22 cellular contexts compared by ENCODE assay signal in genomic region chr18:21463718-21464117, GRCh38.
"Had no signal": no experiment of that assay in that cellular context is flagged by ENCODE, and none has a peak within 500 bp of the region (broad histone marks: within the 10 kb centered on the region; RNA-seq: fewer than 3 reads in every experiment).

No MANE protein-coding gene starts in this region.

- H3K9me3 Mint-ChIP-seq: activated CD4-positive, alpha-beta memory T cell treated with anti-CD3 and anti-CD28 coated beads, Interleukin-2, amount 10 ng/mL, durations not matched to agents 7 days and 5 days; activated naive CD8-positive, alpha-beta T cell treated with anti-CD3 and anti-CD28 coated beads for 36 hours; activated T-helper 17 cell treated with anti-CD3 and anti-CD28 coated beads, Interleukin-2, amount 50 U/mL, for 72 hours; central memory CD8-positive, alpha-beta T cell; stimulated activated naive CD8-positive, alpha-beta T cell treated with anti-CD3 and anti-CD28 coated beads, Interleukin-15, Interleukin-2, amounts not matched to agents 100 ng/mL and 50 ng/mL, for 24 hours; type B pancreatic cell had no signal

- H3K27ac ChIP-seq: brain microvascular endothelial cell, foreskin keratinocyte, left lung, skin epidermis had no signal

- H3K4me1 Mint-ChIP-seq: activated CD4-positive, alpha-beta memory T cell treated with anti-CD3 and anti-CD28 coated beads, Interleukin-2, amount 10 ng/mL, durations not matched to agents 7 days and 5 days; activated T-helper 17 cell treated with anti-CD3 and anti-CD28 coated beads, Interleukin-2, amount 50 U/mL, for 72 hours; central memory CD8-positive, alpha-beta T cell had no signal

- H3K27ac Mint-ChIP-seq: activated CD4-positive, alpha-beta memory T cell treated with anti-CD3 and anti-CD28 coated beads, Interleukin-2, amount 10 ng/mL, durations not matched to agents 7 days and 5 days; activated naive CD8-positive, alpha-beta T cell treated with anti-CD3 and anti-CD28 coated beads for 36 hours; activated T-helper 17 cell treated with anti-CD3 and anti-CD28 coated beads, Interleukin-2, amount 50 U/mL, for 72 hours; progenitor cell of endocrine pancreas; stimulated activated naive CD8-positive, alpha-beta T cell treated with anti-CD3 and anti-CD28 coated beads, Interleukin-15, Interleukin-2, amounts not matched to agents 100 ng/mL and 50 ng/mL, for 24 hours; type B pancreatic cell had no signal

- H3K27me3 Mint-ChIP-seq: progenitor cell of endocrine pancreas, type B pancreatic cell had no signal

- H3K36me3 ChIP-seq: brain microvascular endothelial cell, left lung had no signal

- H3K27me3 ChIP-seq: brain microvascular endothelial cell, left lung had no signal

- H3K4me3 ChIP-seq: left lung, skin epidermis had no signal

- ATAC-seq: activated T-helper 17 cell treated with anti-CD3 and anti-CD28 coated beads, Interleukin-2, amount 50 U/mL, for 72 hours; foreskin keratinocyte; left lung had no signal

- H3K4me1 ChIP-seq: foreskin keratinocyte, left lung had no signal

- H3K4me3 Mint-ChIP-seq: activated CD4-positive, alpha-beta memory T cell treated with anti-CD3 and anti-CD28 coated beads, Interleukin-2, amount 10 ng/mL, durations not matched to agents 7 days and 5 days; activated naive CD8-positive, alpha-beta T cell treated with anti-CD3 and anti-CD28 coated beads for 36 hours; activated T-helper 17 cell treated with anti-CD3 and anti-CD28 coated beads, Interleukin-2, amount 50 U/mL, for 72 hours; central memory CD8-positive, alpha-beta T cell; stimulated activated naive CD8-positive, alpha-beta T cell treated with anti-CD3 and anti-CD28 coated beads, Interleukin-15, Interleukin-2, amounts not matched to agents 100 ng/mL and 50 ng/mL, for 24 hours; type B pancreatic cell had no signal

- H3K36me3 Mint-ChIP-seq: activated naive CD8-positive, alpha-beta T cell treated with anti-CD3 and anti-CD28 coated beads for 36 hours; type B pancreatic cell had no signal

- DNase-seq: activated CD4-positive, alpha-beta memory T cell treated with anti-CD3 and anti-CD28 coated beads, Interleukin-2, amount 10 ng/mL, durations not matched to agents 7 days and 5 days; activated CD4-positive, alpha-beta T cell treated with anti-CD3 and anti-CD28 coated beads for 48 hours; activated CD4-positive, CD25-positive, alpha-beta regulatory T cell; activated naive CD4-positive, alpha-beta T cell; activated naive CD8-positive, alpha-beta T cell treated with anti-CD3 and anti-CD28 coated beads for 36 hours; activated T-cell treated with anti-CD3 and anti-CD28 coated beads, Interleukin-2, amount 50 U/mL, for 1 hour; amniotic stem cell; brain microvascular endothelial cell; effector CD4-positive, alpha-beta T cell; foreskin keratinocyte; kidney; left lung; stimulated activated CD4-positive, alpha-beta T cell treated with anti-CD3 and anti-CD28 coated beads, Interleukin-15, amount 100 ng/mL, for 24 hours; stimulated activated CD4-positive, alpha-beta T cell treated with anti-CD3 and anti-CD28 coated beads, Interleukin-2, amount 100 ng/mL, for 48 hours; T-helper 1 cell; T-helper 9 cell had no signal
